Comparison of ENCODE assay signal across 8 cellular contexts in genomic region chr3:49685103-49685502, GRCh38. TPM values are rescaled to one million over a fixed set of nuclear protein-coding genes. Genes with fewer than 3 reads are reported as not detected.
DNase-seq lines count a peak whose midpoint lies in the region; ATAC-seq, FAIRE-seq and TF ChIP-seq lines count a peak whose summit lies in the region.
"Not testable (repeated sequence)": the region's sequence is repeated elsewhere in the genome, so short reads cannot be mapped to it uniquely, and the experiment has no call there.
"Had no signal": no experiment of that assay in that cellular context is flagged by ENCODE, and none has a peak within 500 bp of the region (broad histone marks: within the 10 kb centered on the region; RNA-seq: fewer than 3 reads in every experiment).

No MANE protein-coding gene starts in this region.

- not testable (repeated sequence) for H3K27ac Mint-ChIP-seq in GM23338; activated T-cell treated with anti-CD3 and anti-CD28 coated beads, Interleukin-2, amount 50 U/mL, for 72 hours; central memory CD8-positive, alpha-beta T cell (ENCODE audit: low read depth); natural killer cell; osteocyte (ENCODE audit: unreplicated experiment)

- not testable (repeated sequence) for H4K20me1 ChIP-seq in GM23338 (replicated peaks; ENCODE audit: insufficient read depth); HepG2 (ENCODE audit: insufficient read depth, low read length)

- H3K27me3 Mint-ChIP-seq in GM23338 (ENCODE audit: insufficient read depth, low read depth, poor library complexity) = peaks cover 16% of the 10 kb centered on the region
- H3K27me3 Mint-ChIP-seq in activated T-cell treated with anti-CD3 and anti-CD28 coated beads, Interleukin-2, amount 50 U/mL, for 72 hours (ENCODE audit: low read depth); central memory CD8-positive, alpha-beta T cell; natural killer cell (ENCODE audit: low read depth in 2 of 2); osteocyte (ENCODE audit: unreplicated experiment): not testable (repeated sequence)

- H3K27me3 ChIP-seq in GM23338 (ENCODE audit: insufficient read depth); HepG2 (ENCODE audit: control insufficient read depth in 1 of 2, insufficient read depth in 2 of 2, low read length in 2 of 2): not testable (repeated sequence)

- H3K4me2 ChIP-seq in GM23338 = peak overlapping the region; percentile 95; the same call in 1 of the 2 replicates
- H3K4me2 ChIP-seq in HepG2 (ENCODE audit: low read depth, low read length) = not testable (repeated sequence)

- not testable (repeated sequence) for H2AFZ ChIP-seq in GM23338; HepG2 (ENCODE audit: low read length)

- peak overlapping the region; percentile 77; the same call in 1 of the 2 replicates for H3K4me3 ChIP-seq in GM23338
- H3K4me3 ChIP-seq in HepG2 (replicated peaks in 1 of 3; ENCODE audit: insufficient read depth in 1 of 3, low read depth in 2 of 3, low read length in 3 of 3) = not testable (repeated sequence)

- not testable (repeated sequence) for DNase-seq in GM23338 (ENCODE audit: low spot score); activated T-cell treated with anti-CD3 and anti-CD28 coated beads, Interleukin-2, amount 50 U/mL, for 72 hours; central memory CD8-positive, alpha-beta T cell (ENCODE audit: low spot score in 2 of 2); HepG2 (ENCODE audit: low spot score); natural killer cell; osteocyte (ENCODE audit: extremely low spot score, unreplicated experiment)

- not testable (repeated sequence) for H3K9ac ChIP-seq in HepG2 (ENCODE audit: insufficient read depth, low read depth, low read length)

- TF ChIP-seq RAD21 in HepG2 (CRISPR knock-in tag; IDR thresholded peaks at IDR 0.05) = not testable (repeated sequence)

- H3K27ac ChIP-seq in GM23338 (ENCODE audit: low read depth) = not testable (repeated sequence)
- H3K27ac ChIP-seq in HepG2 (ENCODE audit: extremely low read length, insufficient read depth, low read length) = peak overlapping the region; percentile 67

- H3K9me3 Mint-ChIP-seq in GM23338; activated T-cell treated with anti-CD3 and anti-CD28 coated beads, Interleukin-2, amount 50 U/mL, for 72 hours; central memory CD8-positive, alpha-beta T cell; natural killer cell; osteocyte (ENCODE audit: unreplicated experiment): not testable (repeated sequence)

- POLR2A ChIA-PET in HepG2 (lab: Yijun Ruan, JAX) = not testable (repeated sequence)

- H3K4me3 Mint-ChIP-seq in GM23338 (peak overlapping the region; percentile 83), natural killer cell (peak overlapping the region; percentile 9), osteocyte (ENCODE audit: unreplicated experiment) (peak overlapping the region; percentile 32)
- peak overlapping the region; percentile 16 to 53 for H3K4me3 Mint-ChIP-seq in activated T-cell treated with anti-CD3 and anti-CD28 coated beads, Interleukin-2, amount 50 U/mL, for 72 hours
- peak overlapping the region; percentile 38 for H3K4me3 Mint-ChIP-seq in central memory CD8-positive, alpha-beta T cell

- not testable (repeated sequence) for H3K36me3 ChIP-seq in GM23338 (ENCODE audit: insufficient read depth)
- H3K36me3 ChIP-seq in HepG2 (replicated peaks in 1 of 2; ENCODE audit: control insufficient read depth in 1 of 2, insufficient read depth in 2 of 2, low read length in 2 of 2) = peaks cover 22 to 37% of the 10 kb centered on the region in 2 experiments

- TF ChIP-seq EP300 in HepG2 (IDR thresholded peaks at IDR 0.05; ENCODE audit: low read depth in 2 of 2, low read length in 2 of 2); HepG2 (CRISPR knock-in tag; IDR thresholded peaks at IDR 0.05; ENCODE audit: borderline replicate concordance): not testable (repeated sequence)

- not testable (repeated sequence) for H3F3A ChIP-seq in GM23338 (replicated peaks; ENCODE audit: low read depth)

- CTCF ChIA-PET in HepG2 (lab: Yijun Ruan, JAX; ENCODE audit: low intra/inter-chr PET ratio, low total read pairs) = not testable (repeated sequence)

- WGBS in HepG2 (ENCODE audit: low lambda C conversion rate) = 100% methylated on average over 10 of the region's 10 CpGs

- not testable (repeated sequence) for H3K9me3 ChIP-seq in HepG2 (ENCODE audit: low read length)

- in situ Hi-C loops in HepG2 (cut with HindIII; ENCODE audit: extremely low pct_ligation_motif_present, low pct_unique_long_range_greater_than_20kb) = not testable (repeated sequence)

- not testable (repeated sequence) for ATAC-seq in GM23338; activated T-cell treated with anti-CD3 and anti-CD28 coated beads, Interleukin-2, amount 50 U/mL, for 72 hours (replicated peaks in 1 of 2); central memory CD8-positive, alpha-beta T cell (replicated peaks; ENCODE audit: extremely low read depth, poor library complexity, severe bottlenecking); HepG2; natural killer cell

- not testable (repeated sequence) for TF ChIP-seq CTCF in GM23338 (conservative IDR thresholded peaks at IDR 0.05; ENCODE audit: low read depth in 2 of 2); HepG2 (CRISPR knock-in tag; IDR thresholded peaks at IDR 0.05); natural killer cell (IDR thresholded peaks at IDR 0.05); osteocyte (IDR thresholded peaks at IDR 0.05)

- not testable (repeated sequence) for H3K4me1 ChIP-seq in GM23338 (ENCODE audit: insufficient read depth)
- peaks cover 38% of the 10 kb centered on the region for H3K4me1 ChIP-seq in HepG2 (ENCODE audit: insufficient read depth, low read length)

- intact Hi-C loops in HepG2 (cut with micrococcal nuclease; ENCODE audit: unreplicated experiment); natural killer cell (cut with micrococcal nuclease): not testable (repeated sequence)

- H3K9me2 ChIP-seq in GM23338 (ENCODE audit: insufficient read depth) = not testable (repeated sequence)

- FAIRE-seq in HepG2 (lab: Jason Lieb, UNC) = not testable (repeated sequence)

- H3K36me3 Mint-ChIP-seq in GM23338 (ENCODE audit: low read depth) (peaks cover 32% of the 10 kb centered on the region), osteocyte (ENCODE audit: unreplicated experiment) (peaks cover 20% of the 10 kb centered on the region)
- H3K36me3 Mint-ChIP-seq in activated T-cell treated with anti-CD3 and anti-CD28 coated beads, Interleukin-2, amount 50 U/mL, for 72 hours (ENCODE audit: insufficient read depth in 2 of 2); natural killer cell: not testable (repeated sequence)
- H3K36me3 Mint-ChIP-seq in central memory CD8-positive, alpha-beta T cell (ENCODE audit: insufficient read depth) = peaks cover 11% of the 10 kb centered on the region

- TF ChIP-seq POLR2A in HepG2 (IDR thresholded peaks at IDR 0.05; ENCODE audit: insufficient read depth in 1 of 2, low read depth in 2 of 2, low read length in 2 of 2) = not testable (repeated sequence)

- not testable (repeated sequence) for BruUV-seq in HepG2 (replicated peaks; lab: Mats Ljungman, UMichigan)

- H3K4me1 Mint-ChIP-seq in GM23338 (peaks cover 13% of the 10 kb centered on the region), natural killer cell (peaks cover 19 to 24% of the 10 kb centered on the region in 2 donors), osteocyte (ENCODE audit: unreplicated experiment) (peaks cover 18% of the 10 kb centered on the region)
- peaks cover 18% of the 10 kb centered on the region for H3K4me1 Mint-ChIP-seq in activated T-cell treated with anti-CD3 and anti-CD28 coated beads, Interleukin-2, amount 50 U/mL, for 72 hours (ENCODE audit: low read depth)
- peaks cover 14% of the 10 kb centered on the region for H3K4me1 Mint-ChIP-seq in central memory CD8-positive, alpha-beta T cell

- not testable (repeated sequence) for H3K79me2 ChIP-seq in GM23338 (replicated peaks; ENCODE audit: insufficient read depth)
- peaks cover 20% of the 10 kb centered on the region for H3K79me2 ChIP-seq in HepG2 (ENCODE audit: insufficient read depth, low read length)

RNA-seq across cellular contexts. Expression of gene MST1, which starts 4.2 kb away (rescaled TPM):
- total RNA-seq in GM23338 (2014; rRNA removed; shearing (Covaris generic)) = 8.7 and 11.1 TPM in 2 replicates
- polyA plus RNA-seq in GM23338 (2016; fragmentation: Nextera tagmentation; extraction: Ambion mirVana) (5.0 and 5.9 TPM in 2 replicates), HepG2 (2011; rRNA removed) (452 and 686 TPM in 2 replicates)
- 10 to 100 TPM; 27.9 to 29.8 TPM for total RNA-seq in activated T-cell treated with anti-CD3 and anti-CD28 coated beads, Interleukin-2, amount 50 U/mL, for 72 hours
- total RNA-seq in HepG2 (2016; rRNA removed; fragmentation: Illumina TruSeq; extraction: Trizol) (26.7 and 189 TPM in 2 replicates), natural killer cell (10 to 100 TPM in 2 of 3 donors, 1 to 10 TPM in 1; 9.5 to 19.1 (median 15.2) TPM), osteocyte (35.9 and 38.3 TPM in 2 replicates)
- total RNA-seq in HepG2 (2016; cell fraction: cytosol; rRNA removed; fragmentation: Illumina TruSeq; extraction: Trizol; ENCODE audit: low read depth) = 15.3 and 18.3 TPM in 2 replicates
- total RNA-seq in HepG2 (2016; cell fraction: insoluble cytoplasmic fraction; rRNA removed; fragmentation: Illumina TruSeq; extraction: Trizol) = 25.3 and 197 TPM in 2 replicates
- total RNA-seq in HepG2 (2016; cell fraction: membrane; rRNA removed; fragmentation: Illumina TruSeq; extraction: Trizol) = 14.6 and 16.5 TPM in 2 replicates
- 267 and 300 TPM in 2 replicates for total RNA-seq in HepG2 (2016; cell fraction: nucleus; rRNA removed; fragmentation: Illumina TruSeq; extraction: Trizol)
- polyA plus RNA-seq in HepG2 (2011; cell fraction: cytosol; rRNA removed) = 174 and 178 TPM in 2 replicates
- 7,383 and 7,818 TPM in 2 replicates for polyA plus RNA-seq in HepG2 (2011; cell fraction: nucleus; rRNA removed)
- polyA plus RNA-seq in HepG2 (2012) = 313 and 330 TPM in 2 replicates
- polyA plus RNA-seq in HepG2 (2016; cell fraction: cytosol; fragmentation: Illumina TruSeq; extraction: Trizol; ENCODE audit: low read depth) = 6.2 and 6.6 TPM in 2 replicates
- polyA plus RNA-seq in HepG2 (2016; cell fraction: insoluble cytoplasmic fraction; fragmentation: Illumina TruSeq; extraction: Trizol; ENCODE audit: low read depth) = 20.9 and 21.3 TPM in 2 replicates
- polyA plus RNA-seq in HepG2 (2016; cell fraction: membrane; fragmentation: Illumina TruSeq; extraction: Trizol; ENCODE audit: low read depth) = 9.6 and 10.0 TPM in 2 replicates
- 695 and 762 TPM in 2 replicates for polyA plus RNA-seq in HepG2 (2016; cell fraction: nucleus; fragmentation: Illumina TruSeq; extraction: Trizol; ENCODE audit: insufficient read depth, low read depth)
- polyA minus RNA-seq in HepG2 (2011; rRNA and poly(A)+ RNA removed; ENCODE audit: low replicate concordance) = 3.2 and 148 TPM in 2 replicates
- 42.2 and 50.5 TPM in 2 replicates for polyA minus RNA-seq in HepG2 (2011; cell fraction: cytosol; rRNA and poly(A)+ RNA removed)
- 323 and 384 TPM in 2 replicates for polyA minus RNA-seq in HepG2 (2011; cell fraction: nucleus; rRNA and poly(A)+ RNA removed)

RNA-seq across cellular contexts. Expression of gene RNF123, which starts 4.3 kb away (rescaled TPM):
- total RNA-seq in GM23338 (2014; rRNA removed; shearing (Covaris generic)) = 24.4 and 32.5 TPM in 2 replicates
- polyA plus RNA-seq in GM23338 (2016; fragmentation: Nextera tagmentation; extraction: Ambion mirVana) = 13.2 and 14.6 TPM in 2 replicates
- 10 to 100 TPM; 35.1 to 35.2 TPM for total RNA-seq in activated T-cell treated with anti-CD3 and anti-CD28 coated beads, Interleukin-2, amount 50 U/mL, for 72 hours
- total RNA-seq in HepG2 (2016; rRNA removed; fragmentation: Illumina TruSeq; extraction: Trizol) = 16.1 and 29.9 TPM in 2 replicates
- 7.6 and 8.9 TPM in 2 replicates for total RNA-seq in HepG2 (2016; cell fraction: cytosol; rRNA removed; fragmentation: Illumina TruSeq; extraction: Trizol; ENCODE audit: low read depth)
- total RNA-seq in HepG2 (2016; cell fraction: insoluble cytoplasmic fraction; rRNA removed; fragmentation: Illumina TruSeq; extraction: Trizol) = 12.8 and 27.1 TPM in 2 replicates
- total RNA-seq in HepG2 (2016; cell fraction: membrane; rRNA removed; fragmentation: Illumina TruSeq; extraction: Trizol) = 10.8 and 12.7 TPM in 2 replicates
- total RNA-seq in HepG2 (2016; cell fraction: nucleus; rRNA removed; fragmentation: Illumina TruSeq; extraction: Trizol) = 28.7 and 34.7 TPM in 2 replicates
- polyA plus RNA-seq in HepG2 (2011; rRNA removed) = 82.2 and 91.9 TPM in 2 replicates
- 37.9 and 55.2 TPM in 2 replicates for polyA plus RNA-seq in HepG2 (2011; cell fraction: cytosol; rRNA removed)
- 455 and 594 TPM in 2 replicates for polyA plus RNA-seq in HepG2 (2011; cell fraction: nucleus; rRNA removed)
- 27.9 and 34.2 TPM in 2 replicates for polyA plus RNA-seq in HepG2 (2012)
- 8.1 and 10.5 TPM in 2 replicates for polyA plus RNA-seq in HepG2 (2016; cell fraction: cytosol; fragmentation: Illumina TruSeq; extraction: Trizol; ENCODE audit: low read depth)
- polyA plus RNA-seq in HepG2 (2016; cell fraction: insoluble cytoplasmic fraction; fragmentation: Illumina TruSeq; extraction: Trizol; ENCODE audit: low read depth) = 17.1 and 25.1 TPM in 2 replicates
- polyA plus RNA-seq in HepG2 (2016; cell fraction: membrane; fragmentation: Illumina TruSeq; extraction: Trizol; ENCODE audit: low read depth) = 14.9 and 15.8 TPM in 2 replicates
- polyA plus RNA-seq in HepG2 (2016; cell fraction: nucleus; fragmentation: Illumina TruSeq; extraction: Trizol; ENCODE audit: insufficient read depth, low read depth) = 108 and 116 TPM in 2 replicates
- polyA minus RNA-seq in HepG2 (2011; rRNA and poly(A)+ RNA removed; ENCODE audit: low replicate concordance) = 88.9 and 105 TPM in 2 replicates
- 26.2 and 30.5 TPM in 2 replicates for polyA minus RNA-seq in HepG2 (2011; cell fraction: cytosol; rRNA and poly(A)+ RNA removed)
- polyA minus RNA-seq in HepG2 (2011; cell fraction: nucleus; rRNA and poly(A)+ RNA removed) = 55.9 and 56.4 TPM in 2 replicates
- total RNA-seq in natural killer cell = 10 to 100 TPM; 48.5 to 58.7 (median 55.6) TPM
- total RNA-seq in osteocyte = 50.9 and 61.0 TPM in 2 replicates

RNA-seq across cellular contexts. Expression of gene APEH, which starts 11.0 kb away (rescaled TPM):
- 202 and 264 TPM in 2 replicates for total RNA-seq in GM23338 (2014; rRNA removed; shearing (Covaris generic))
- polyA plus RNA-seq in GM23338 (2016; fragmentation: Nextera tagmentation; extraction: Ambion mirVana) (170 and 178 TPM in 2 replicates), HepG2 (2011; rRNA removed) (116 and 123 TPM in 2 replicates)
- 100 to 1,000 TPM in 1 of 2 donors, 10 to 100 TPM in 1; 82.7 to 108 TPM for total RNA-seq in activated T-cell treated with anti-CD3 and anti-CD28 coated beads, Interleukin-2, amount 50 U/mL, for 72 hours
- total RNA-seq in HepG2 (2016; rRNA removed; fragmentation: Illumina TruSeq; extraction: Trizol) (116 and 130 TPM in 2 replicates), natural killer cell (10 to 100 TPM; 62.8 to 95.7 (median 77.5) TPM), osteocyte (98.5 and 105 TPM in 2 replicates)
- 32.8 and 39.1 TPM in 2 replicates for total RNA-seq in HepG2 (2016; cell fraction: cytosol; rRNA removed; fragmentation: Illumina TruSeq; extraction: Trizol; ENCODE audit: low read depth)
- total RNA-seq in HepG2 (2016; cell fraction: insoluble cytoplasmic fraction; rRNA removed; fragmentation: Illumina TruSeq; extraction: Trizol) = 118 and 134 TPM in 2 replicates
- total RNA-seq in HepG2 (2016; cell fraction: membrane; rRNA removed; fragmentation: Illumina TruSeq; extraction: Trizol) = 57.5 and 60.4 TPM in 2 replicates
- 99.4 and 109 TPM in 2 replicates for total RNA-seq in HepG2 (2016; cell fraction: nucleus; rRNA removed; fragmentation: Illumina TruSeq; extraction: Trizol)
- 95.0 and 116 TPM in 2 replicates for polyA plus RNA-seq in HepG2 (2011; cell fraction: cytosol; rRNA removed)
- polyA plus RNA-seq in HepG2 (2011; cell fraction: nucleus; rRNA removed) = 227 and 231 TPM in 2 replicates
- 110 and 113 TPM in 2 replicates for polyA plus RNA-seq in HepG2 (2012)
- polyA plus RNA-seq in HepG2 (2016; cell fraction: cytosol; fragmentation: Illumina TruSeq; extraction: Trizol; ENCODE audit: low read depth) = 22.6 and 23.9 TPM in 2 replicates
- 87.5 and 96.0 TPM in 2 replicates for polyA plus RNA-seq in HepG2 (2016; cell fraction: insoluble cytoplasmic fraction; fragmentation: Illumina TruSeq; extraction: Trizol; ENCODE audit: low read depth)
- polyA plus RNA-seq in HepG2 (2016; cell fraction: membrane; fragmentation: Illumina TruSeq; extraction: Trizol; ENCODE audit: low read depth) = 27.9 and 31.1 TPM in 2 replicates
- 137 and 152 TPM in 2 replicates for polyA plus RNA-seq in HepG2 (2016; cell fraction: nucleus; fragmentation: Illumina TruSeq; extraction: Trizol; ENCODE audit: insufficient read depth, low read depth)
- polyA minus RNA-seq in HepG2 (2011; rRNA and poly(A)+ RNA removed; ENCODE audit: low replicate concordance) = 481 and 533 TPM in 2 replicates
- polyA minus RNA-seq in HepG2 (2011; cell fraction: cytosol; rRNA and poly(A)+ RNA removed) = 94.8 and 99.0 TPM in 2 replicates
- 120 and 143 TPM in 2 replicates for polyA minus RNA-seq in HepG2 (2011; cell fraction: nucleus; rRNA and poly(A)+ RNA removed)

RNA-seq across cellular contexts. Expression of gene AMIGO3, which starts 34.4 kb away (rescaled TPM):
- 8.2 and 10.4 TPM in 2 replicates for total RNA-seq in GM23338 (2014; rRNA removed; shearing (Covaris generic))
- 2.9 and 3.5 TPM in 2 replicates for polyA plus RNA-seq in GM23338 (2016; fragmentation: Nextera tagmentation; extraction: Ambion mirVana)
- total RNA-seq in activated T-cell treated with anti-CD3 and anti-CD28 coated beads, Interleukin-2, amount 50 U/mL, for 72 hours = under 1 TPM; 0.19 to 0.72 TPM
- 0.35 TPM in 1 of 2 replicates, not detected in the other for total RNA-seq in HepG2 (2016; rRNA removed; fragmentation: Illumina TruSeq; extraction: Trizol)
- 0.18 and 0.51 TPM in 2 replicates for total RNA-seq in HepG2 (2016; cell fraction: cytosol; rRNA removed; fragmentation: Illumina TruSeq; extraction: Trizol; ENCODE audit: low read depth)
- 0.13 and 0.45 TPM in 2 replicates for total RNA-seq in HepG2 (2016; cell fraction: insoluble cytoplasmic fraction; rRNA removed; fragmentation: Illumina TruSeq; extraction: Trizol)
- 0.19 TPM in 1 of 2 replicates, not detected in the other for total RNA-seq in HepG2 (2016; cell fraction: membrane; rRNA removed; fragmentation: Illumina TruSeq; extraction: Trizol)
- not detected in 2 replicates for total RNA-seq in HepG2 (2016; cell fraction: nucleus; rRNA removed; fragmentation: Illumina TruSeq; extraction: Trizol)
- polyA plus RNA-seq in HepG2 (2011; rRNA removed) = 0.21 TPM in 1 of 2 replicates, not detected in the other
- 0.03 and 0.07 TPM in 2 replicates for polyA plus RNA-seq in HepG2 (2011; cell fraction: cytosol; rRNA removed)
- polyA plus RNA-seq in HepG2 (2011; cell fraction: nucleus; rRNA removed) = 3.1 and 7.8 TPM in 2 replicates
- polyA plus RNA-seq in HepG2 (2012) = 0.36 TPM in 1 of 2 replicates, not detected in the other
- 0.40 and 0.44 TPM in 2 replicates for polyA plus RNA-seq in HepG2 (2016; cell fraction: cytosol; fragmentation: Illumina TruSeq; extraction: Trizol; ENCODE audit: low read depth)
- 0.73 and 0.79 TPM in 2 replicates for polyA plus RNA-seq in HepG2 (2016; cell fraction: insoluble cytoplasmic fraction; fragmentation: Illumina TruSeq; extraction: Trizol; ENCODE audit: low read depth)
- polyA plus RNA-seq in HepG2 (2016; cell fraction: membrane; fragmentation: Illumina TruSeq; extraction: Trizol; ENCODE audit: low read depth) = 0.40 and 0.43 TPM in 2 replicates
- 0.53 and 1.7 TPM in 2 replicates for polyA plus RNA-seq in HepG2 (2016; cell fraction: nucleus; fragmentation: Illumina TruSeq; extraction: Trizol; ENCODE audit: insufficient read depth, low read depth)
- 1.8 and 3.5 TPM in 2 replicates for polyA minus RNA-seq in HepG2 (2011; rRNA and poly(A)+ RNA removed; ENCODE audit: low replicate concordance)
- polyA minus RNA-seq in HepG2 (2011; cell fraction: cytosol; rRNA and poly(A)+ RNA removed) = 0.26 and 0.30 TPM in 2 replicates
- polyA minus RNA-seq in HepG2 (2011; cell fraction: nucleus; rRNA and poly(A)+ RNA removed) = 0.75 and 2.1 TPM in 2 replicates
- total RNA-seq in natural killer cell = 1 to 10 TPM in 2 of 3 donors, not detected in 1; 1.3 to 1.9 TPM
- not detected in 2 replicates for total RNA-seq in osteocyte
- total RNA-seq: A673, IMR-90 had no signal

RNA-seq across cellular contexts. Expression of gene GMPPB, which starts 38.6 kb away (rescaled TPM):
- 29.4 and 36.1 TPM in 2 replicates for total RNA-seq in GM23338 (2014; rRNA removed; shearing (Covaris generic))
- polyA plus RNA-seq in GM23338 (2016; fragmentation: Nextera tagmentation; extraction: Ambion mirVana) = 7.8 and 10.2 TPM in 2 replicates
- 10 to 100 TPM; 22.3 to 33.4 TPM for total RNA-seq in activated T-cell treated with anti-CD3 and anti-CD28 coated beads, Interleukin-2, amount 50 U/mL, for 72 hours
- 21.7 and 23.1 TPM in 2 replicates for total RNA-seq in HepG2 (2016; rRNA removed; fragmentation: Illumina TruSeq; extraction: Trizol)
- total RNA-seq in HepG2 (2016; cell fraction: cytosol; rRNA removed; fragmentation: Illumina TruSeq; extraction: Trizol; ENCODE audit: low read depth) = 3.9 and 5.4 TPM in 2 replicates
- total RNA-seq in HepG2 (2016; cell fraction: insoluble cytoplasmic fraction; rRNA removed; fragmentation: Illumina TruSeq; extraction: Trizol) = 21.2 and 23.8 TPM in 2 replicates
- total RNA-seq in HepG2 (2016; cell fraction: membrane; rRNA removed; fragmentation: Illumina TruSeq; extraction: Trizol) = 7.3 and 8.9 TPM in 2 replicates
- total RNA-seq in HepG2 (2016; cell fraction: nucleus; rRNA removed; fragmentation: Illumina TruSeq; extraction: Trizol) = 14.9 and 16.7 TPM in 2 replicates
- polyA plus RNA-seq in HepG2 (2011; rRNA removed) = 6.5 and 9.1 TPM in 2 replicates
- 6.3 and 8.4 TPM in 2 replicates for polyA plus RNA-seq in HepG2 (2011; cell fraction: cytosol; rRNA removed)
- 15.5 and 21.5 TPM in 2 replicates for polyA plus RNA-seq in HepG2 (2011; cell fraction: nucleus; rRNA removed)
- 4.8 and 5.8 TPM in 2 replicates for polyA plus RNA-seq in HepG2 (2012)
- 3.3 and 3.7 TPM in 2 replicates for polyA plus RNA-seq in HepG2 (2016; cell fraction: cytosol; fragmentation: Illumina TruSeq; extraction: Trizol; ENCODE audit: low read depth)
- 17.8 and 18.8 TPM in 2 replicates for polyA plus RNA-seq in HepG2 (2016; cell fraction: insoluble cytoplasmic fraction; fragmentation: Illumina TruSeq; extraction: Trizol; ENCODE audit: low read depth)
- 4.7 and 5.8 TPM in 2 replicates for polyA plus RNA-seq in HepG2 (2016; cell fraction: membrane; fragmentation: Illumina TruSeq; extraction: Trizol; ENCODE audit: low read depth)
- 23.9 and 25.9 TPM in 2 replicates for polyA plus RNA-seq in HepG2 (2016; cell fraction: nucleus; fragmentation: Illumina TruSeq; extraction: Trizol; ENCODE audit: insufficient read depth, low read depth)
- polyA minus RNA-seq in HepG2 (2011; rRNA and poly(A)+ RNA removed; ENCODE audit: low replicate concordance) = 21.4 and 30.7 TPM in 2 replicates
- polyA minus RNA-seq in HepG2 (2011; cell fraction: cytosol; rRNA and poly(A)+ RNA removed) = 4.2 and 5.6 TPM in 2 replicates
- 12.6 and 20.3 TPM in 2 replicates for polyA minus RNA-seq in HepG2 (2011; cell fraction: nucleus; rRNA and poly(A)+ RNA removed)
- 10 to 100 TPM; 24.1 to 28.9 (median 27.5) TPM for total RNA-seq in natural killer cell
- total RNA-seq in osteocyte = 27.3 and 27.5 TPM in 2 replicates

Comparison
In these comparisons a context has a peak if more than half of its experiments do, and no peak if none do; other contexts are left out.
1. H3K4me3 Mint-ChIP-seq: peak in every context shown above with its lines; median percentile 83 in GM23338; 38 in central memory CD8-positive, alpha-beta T cell; 34 in activated T-cell treated with anti-CD3 and anti-CD28 coated beads, Interleukin-2, amount 50 U/mL, for 72 hours; 32 in osteocyte; 9 in natural killer cell.